Comparison of ENCODE assay signal across 14 cellular contexts in genomic region chr14:40003773-40004172, GRCh38.
DNase-seq lines count a peak whose midpoint lies in the region; ATAC-seq and TF ChIP-seq lines count a peak whose summit lies in the region.
"Had no signal": no experiment of that assay in that cellular context is flagged by ENCODE, and none has a peak within 500 bp of the region (broad histone marks: within the 10 kb centered on the region; RNA-seq: fewer than 3 reads in every experiment).

No MANE protein-coding gene starts in this region.

- ATAC-seq in upper lobe of left lung (ENCODE audit: low FRiP score in 2 of 2) (peak; percentile 38 to 75), HG02973 (IDR thresholded peaks at IDR 0.05; ENCODE audit: unreplicated experiment) (no peak), right cardiac atrium (no peak)

- H3K4me3 ChIP-seq in upper lobe of left lung = no peak overlapping the region
- no peak overlapping the region for H3K4me3 ChIP-seq in stomach
- no peak overlapping the region for H3K4me3 ChIP-seq in right cardiac atrium (ENCODE audit: low read length)

- TF ChIP-seq CTCF in upper lobe of left lung (IDR thresholded peaks at IDR 0.05) (no peak), stomach (IDR thresholded peaks at IDR 0.05) (no peak)

- H3K9me3 ChIP-seq in upper lobe of left lung (no peaks in the 10 kb centered on the region), stomach (peaks cover 0 to 4% (median 0%) of the 10 kb centered on the region in 4 donors), right cardiac atrium (ENCODE audit: control insufficient read depth, low read length) (no peaks in the 10 kb centered on the region)

- H3K4me1 ChIP-seq in upper lobe of left lung (no peaks in the 10 kb centered on the region), stomach (no peaks in the 10 kb centered on the region), right cardiac atrium (ENCODE audit: control insufficient read depth, insufficient read depth, low read length) (no peaks in the 10 kb centered on the region)

- DNase-seq in NCI-H1105 treated with DMSO at 0.1 percent for 48 hours (lab: John Stamatoyannopoulos, UW) (peak; percentile 95), NCI-H82 (lab: John Stamatoyannopoulos, UW) (peak; percentile 32), glomerular visceral epithelial cell (ENCODE audit: extremely low spot score) (peak; percentile 3), upper lobe of left lung (peak in 1 of 2 donors; percentile 26), stomach (no peak), right cardiac atrium (no peak)
- DNase-seq: DMS 273 treated with DMSO at 0.1 percent for 48 hours, NCI-H1694, NCI-H2171 treated with DMSO at 0.1 percent for 48 hours, NCI-H446 treated with DMSO at 0.1 percent for 48 hours, NCI-H774, SHP77 treated with DMSO at 0.1 percent for 48 hours had no signal

- no peak for TF ChIP-seq POLR2A in upper lobe of left lung (IDR thresholded peaks at IDR 0.05)
- TF ChIP-seq POLR2A in stomach (IDR thresholded peaks at IDR 0.05) = no peak

- H3K27me3 ChIP-seq in upper lobe of left lung (no peaks in the 10 kb centered on the region), stomach (no peaks in the 10 kb centered on the region), right cardiac atrium (ENCODE audit: control insufficient read depth, insufficient read depth) (no peaks in the 10 kb centered on the region)

- H3K27ac ChIP-seq in upper lobe of left lung (no peak overlapping the region), stomach (no peak overlapping the region), right cardiac atrium (ENCODE audit: low read length) (no peak overlapping the region)
- H3K27ac ChIP-seq: KMS-11 had no signal

- H3K36me3 ChIP-seq in upper lobe of left lung (no peaks in the 10 kb centered on the region), stomach (no peaks in the 10 kb centered on the region)

- TF ChIP-seq EP300 in upper lobe of left lung (IDR thresholded peaks at IDR 0.05) (no peak), stomach (IDR thresholded peaks at IDR 0.05) (no peak)

- 48 to 50% methylated on average over 5 of the region's 5 CpGs for WGBS in upper lobe of left lung, 2 donors
- 53 to 67% (median 64%) methylated on average over 5 of the region's 5 CpGs for WGBS in stomach, 5 donors
- WGBS in right cardiac atrium = 63% methylated on average over 5 of the region's 5 CpGs

- intact Hi-C loops in stomach (cut with DNase I; ENCODE audit: low total_unique reads) = no loop called here
- intact Hi-C loops in right cardiac atrium (cut with DNase I) = no loop called here

Comparison
In these comparisons a context has a peak if more than half of its experiments do, and no peak if none do; other contexts are left out.
1. DNase-seq: peak in NCI-H1105 treated with DMSO at 0.1 percent for 48 hours (single experiment), NCI-H82 (single experiment) and glomerular visceral epithelial cell (single experiment); none in stomach (single experiment) and right cardiac atrium (0 of 3).
2. ATAC-seq: peak in upper lobe of left lung (2 of 2); none in HG02973 (single experiment) and right cardiac atrium (0 of 2).